Comparison of ENCODE assay signal across 19 cellular contexts in the genomic region with DNA sequence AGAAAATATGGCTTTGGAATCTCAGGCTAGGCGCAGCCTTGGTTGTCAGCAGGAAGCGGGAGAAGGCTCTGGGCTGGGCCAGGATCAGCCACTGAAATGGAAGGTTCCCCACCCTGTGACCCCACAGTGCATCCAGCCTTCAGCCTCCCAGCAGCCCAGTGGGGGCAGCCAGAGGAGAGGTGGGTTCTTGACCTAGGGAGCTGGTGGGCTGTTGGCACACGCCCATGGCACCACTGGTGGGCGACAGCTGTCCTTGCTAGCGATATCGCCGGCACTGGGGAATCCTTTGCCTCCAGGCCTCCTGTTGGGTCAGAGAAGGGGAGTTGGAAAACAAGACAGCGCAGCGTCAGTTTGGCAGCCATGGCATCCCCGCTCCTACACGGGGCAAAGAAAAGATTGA.
DNase-seq lines count a peak whose midpoint lies in the region; ATAC-seq, FAIRE-seq and TF ChIP-seq lines count a peak whose summit lies in the region.
"Had no signal": no experiment of that assay in that cellular context is flagged by ENCODE, and none has a peak within 500 bp of the region (broad histone marks: within the 10 kb centered on the region; RNA-seq: fewer than 3 reads in every experiment).

No MANE protein-coding gene starts in this region.

- H4K91ac ChIP-seq in IMR-90 (ENCODE audit: insufficient read depth, low read depth, low read length), result no peak overlapping the region

- DNase-seq in IMR-90, result no peak
- DNase-seq in endodermal cell, result peak; percentile 58
- no peak for DNase-seq in nephron progenitor cell
- DNase-seq in sciatic nerve (ENCODE audit: low spot score), result peak; percentile 50
- DNase-seq in GM12892 (ENCODE audit: insufficient read length), result no peak
- DNase-seq in activated CD4-positive, alpha-beta T cell treated with anti-CD3 and anti-CD28 coated beads for 1 hour, result no peak
- DNase-seq in activated T-cell treated with anti-CD3 and anti-CD28 coated beads, Interleukin-2, amount 50 U/mL, for 72 hours, result no peak
- DNase-seq: 8988T; CD4-positive, alpha-beta memory T cell; DMS153; DMS79; GDM1; HFFc6 had no signal

- H3K9ac ChIP-seq in IMR-90 (ENCODE audit: low read depth, low read length), result no peak overlapping the region
- H3K9ac ChIP-seq in endodermal cell (ENCODE audit: extremely low read depth, low read length, poor library complexity, severe bottlenecking), result no peak overlapping the region
- H3K9ac ChIP-seq: BLaER1 had no signal

- H3K27me3 ChIP-seq in IMR-90 (ENCODE audit: control insufficient read depth, insufficient read depth, low read length), result no peaks in the 10 kb centered on the region
- no peaks in the 10 kb centered on the region for H3K27me3 ChIP-seq in endodermal cell (ENCODE audit: control insufficient read depth, insufficient read depth, low read length, poor library complexity, severe bottlenecking)
- H3K27me3 ChIP-seq: BLaER1 had no signal

- no peak overlapping the region for H2BK5ac ChIP-seq in IMR-90 (ENCODE audit: low read depth, low read length, poor library complexity, severe bottlenecking)

- H3K36me3 ChIP-seq in IMR-90 (ENCODE audit: control insufficient read depth, insufficient read depth, low read length), result 0 out of 2 replicates have a peak, but pooled peaks cover 2% of the 10 kb centered on the region
- H3K36me3 ChIP-seq in endodermal cell (ENCODE audit: control insufficient read depth, insufficient read depth, low read length), result no peaks in the 10 kb centered on the region
- H3K36me3 ChIP-seq: BLaER1 had no signal

- WGBS in IMR-90 (ENCODE audit: extremely low coverage in 2 of 2, insufficient read length in 1 of 2), 2 experiments, result 98% methylated on average over 8 of the region's 11 CpGs; no CpG with 5 or more reads in 1 of the 2 experiments
- WGBS in endodermal cell (ENCODE audit: insufficient coverage in 1 of 2, insufficient read length in 1 of 2), 2 experiments, result 91 to 94% methylated on average over 8 to 11 of the region's 11 CpGs

- POLR2A ChIA-PET in IMR-90 (lab: Charles Lee; ENCODE audit: unreplicated experiment), result no interaction called here

- no peaks in the 10 kb centered on the region for H3K9me3 Mint-ChIP-seq in endodermal cell
- H3K9me3 Mint-ChIP-seq in nephron progenitor cell, result no peaks in the 10 kb centered on the region
- H3K9me3 Mint-ChIP-seq in stimulated activated memory B cell treated with anti-CD40 and anti-IgM and Interleukin-4, amounts not matched to agents 10 μg/mL and 1 μg/mL and 100 μg/mL, for 72 hours, result no peaks in the 10 kb centered on the region
- no peaks in the 10 kb centered on the region for H3K9me3 Mint-ChIP-seq in activated T-cell treated with anti-CD3 and anti-CD28 coated beads, Interleukin-2, amount 50 U/mL, for 72 hours
- H3K9me3 Mint-ChIP-seq: GM23338, HFFc6 had no signal

- H3K9me1 ChIP-seq in IMR-90 (ENCODE audit: insufficient read depth, low read length), result peaks cover 11% of the 10 kb centered on the region

- no peak overlapping the region for H2AK5ac ChIP-seq in IMR-90 (ENCODE audit: low read depth, low read length)

- no peak overlapping the region for H3K4me3 ChIP-seq in IMR-90 (ENCODE audit: insufficient read depth, low read depth, low read length)
- H3K4me3 ChIP-seq in endodermal cell (ENCODE audit: low read length), result no peak overlapping the region
- H3K4me3 ChIP-seq: BLaER1, GM23338 had no signal

- H3K23ac ChIP-seq in IMR-90 (ENCODE audit: low read depth, low read length), result no peak overlapping the region

- no TSS peak for BruUV-seq in IMR-90 (replicated peaks; lab: Mats Ljungman, UMichigan)

- 0 out of 2 replicates have a peak overlapping the region, but pooled peaks have one; percentile 8 for H2BK120ac ChIP-seq in IMR-90 (ENCODE audit: low read depth, low read length)

- H3K56ac ChIP-seq in IMR-90 (ENCODE audit: extremely low read depth, insufficient read depth, low read length), result no peak overlapping the region

- no peak overlapping the region for H3K4me2 ChIP-seq in IMR-90 (ENCODE audit: low read depth, low read length)
- H3K4me2 ChIP-seq: BLaER1 had no signal

- in situ Hi-C loops in IMR-90 (cut with MboI; ENCODE audit: low sequenced_read_pairs), result no loop called here

- TF ChIP-seq POLR2A in IMR-90 (IDR thresholded peaks at IDR 0.05; ENCODE audit: low read depth, low read length), result no peak
- no peak for TF ChIP-seq POLR2A in GM12892 (IDR thresholded peaks at IDR 0.05; ENCODE audit: low read depth, low read length)

- H3K18ac ChIP-seq in IMR-90 (ENCODE audit: low read depth, low read length), result no peak overlapping the region

- H3K36me3 Mint-ChIP-seq in endodermal cell (ENCODE audit: low read depth), result no peaks in the 10 kb centered on the region
- no peaks in the 10 kb centered on the region for H3K36me3 Mint-ChIP-seq in nephron progenitor cell (ENCODE audit: low read depth)
- H3K36me3 Mint-ChIP-seq in stimulated activated memory B cell treated with anti-CD40 and anti-IgM and Interleukin-4, amounts not matched to agents 10 μg/mL and 1 μg/mL and 100 μg/mL, for 72 hours, result no peaks in the 10 kb centered on the region
- no peaks in the 10 kb centered on the region for H3K36me3 Mint-ChIP-seq in activated T-cell treated with anti-CD3 and anti-CD28 coated beads, Interleukin-2, amount 50 U/mL, for 72 hours (ENCODE audit: insufficient read depth in 2 of 2)
- H3K36me3 Mint-ChIP-seq: CD14-positive monocyte; CD4-positive, alpha-beta memory T cell had no signal

- ATAC-seq in IMR-90 (ENCODE audit: low read depth) (no peak), sciatic nerve (no peak)
- ATAC-seq in stimulated activated memory B cell treated with anti-CD40 and anti-IgM and Interleukin-4, amounts not matched to agents 10 μg/mL and 1 μg/mL and 100 μg/mL, for 72 hours, result no peak
- no peak for ATAC-seq in activated T-cell treated with anti-CD3 and anti-CD28 coated beads, Interleukin-2, amount 50 U/mL, for 72 hours (replicated peaks in 1 of 2)
- ATAC-seq: HCT116 had no signal

- H3K14ac ChIP-seq in IMR-90 (replicated peaks; ENCODE audit: low read depth, low read length), result no peak overlapping the region

- H3K79me1 ChIP-seq in IMR-90 (ENCODE audit: low read depth in 1 of 2, low read length in 2 of 2), result peaks cover 0 to 3% of the 10 kb centered on the region in 2 experiments; a peak in 3 of 4 replicates

- no peak overlapping the region for H4K5ac ChIP-seq in IMR-90 (ENCODE audit: low read depth, low read length)

- peaks cover 48% of the 10 kb centered on the region for H3K4me1 Mint-ChIP-seq in endodermal cell
- peaks cover 55% of the 10 kb centered on the region for H3K4me1 Mint-ChIP-seq in nephron progenitor cell
- H3K4me1 Mint-ChIP-seq in stimulated activated memory B cell treated with anti-CD40 and anti-IgM and Interleukin-4, amounts not matched to agents 10 μg/mL and 1 μg/mL and 100 μg/mL, for 72 hours, result no peaks in the 10 kb centered on the region
- no peaks in the 10 kb centered on the region for H3K4me1 Mint-ChIP-seq in activated T-cell treated with anti-CD3 and anti-CD28 coated beads, Interleukin-2, amount 50 U/mL, for 72 hours (ENCODE audit: low read depth)
- H3K4me1 Mint-ChIP-seq: CD14-positive monocyte; CD4-positive, alpha-beta memory T cell had no signal

- intact Hi-C loops in IMR-90 (cut with micrococcal nuclease), result no loop called here
- intact Hi-C loops in sciatic nerve (cut with DNase I), result no loop called here

- H3K27ac ChIP-seq in IMR-90 (ENCODE audit: insufficient read depth, low read length) (no peak overlapping the region), endodermal cell (ENCODE audit: low read depth, low read length) (no peak overlapping the region)
- H3K27ac ChIP-seq: BLaER1 had no signal

- H3K9me3 ChIP-seq in IMR-90 (ENCODE audit: control insufficient read depth, insufficient read depth, low read length) (no peaks in the 10 kb centered on the region), endodermal cell (ENCODE audit: control insufficient read depth, low read length) (no peaks in the 10 kb centered on the region)
- H3K9me3 ChIP-seq: BLaER1 had no signal

- H3K4me3 Mint-ChIP-seq in endodermal cell (no peak overlapping the region), nephron progenitor cell (no peak overlapping the region)
- H3K4me3 Mint-ChIP-seq in stimulated activated memory B cell treated with anti-CD40 and anti-IgM and Interleukin-4, amounts not matched to agents 10 μg/mL and 1 μg/mL and 100 μg/mL, for 72 hours, result no peak overlapping the region
- no peak overlapping the region for H3K4me3 Mint-ChIP-seq in activated T-cell treated with anti-CD3 and anti-CD28 coated beads, Interleukin-2, amount 50 U/mL, for 72 hours
- H3K4me3 Mint-ChIP-seq: CD14-positive monocyte; CD4-positive, alpha-beta memory T cell; GM23338; HFFc6 had no signal

- H2AFZ ChIP-seq in IMR-90 (replicated peaks; ENCODE audit: low read length, poor library complexity), result no peak overlapping the region

- H2BK15ac ChIP-seq in IMR-90 (ENCODE audit: low read depth, low read length), result no peak overlapping the region

- TF ChIP-seq CTCF in IMR-90 (conservative IDR thresholded peaks at IDR 0.05; ENCODE audit: low read depth, low read length), result no peak
- no peak for TF ChIP-seq CTCF in endodermal cell (conservative IDR thresholded peaks at IDR 0.05)
- TF ChIP-seq CTCF in nephron progenitor cell (IDR thresholded peaks at IDR 0.05), result no peak

- no peaks in the 10 kb centered on the region for H4K20me1 ChIP-seq in IMR-90 (ENCODE audit: insufficient read depth, low read length)
- H4K20me1 ChIP-seq: BLaER1 had no signal

- no peak overlapping the region for H2BK20ac ChIP-seq in IMR-90 (ENCODE audit: low read depth, low read length)

- H4K8ac ChIP-seq in IMR-90 (ENCODE audit: low read depth in 2 of 2, low read length in 2 of 2), result no peak overlapping the region

- no peak overlapping the region; the same call in 1 of the 2 replicates for H3K4ac ChIP-seq in IMR-90 (ENCODE audit: low read depth, low read length)

- H3K4me1 ChIP-seq in IMR-90 (ENCODE audit: control insufficient read depth, insufficient read depth, low read length), result peaks cover 15% of the 10 kb centered on the region
- peaks cover 18% of the 10 kb centered on the region for H3K4me1 ChIP-seq in endodermal cell (ENCODE audit: control insufficient read depth, insufficient read depth, low read length)
- H3K4me1 ChIP-seq: BLaER1 had no signal

- FAIRE-seq in GM12892 (lab: Jason Lieb, UNC), result no peak
- FAIRE-seq: HepG2 had no signal

- no peak for TF ChIP-seq RAD21 in IMR-90 (IDR thresholded peaks at IDR 0.05; ENCODE audit: low read length)

- no peak overlapping the region for H2AK9ac ChIP-seq in IMR-90 (replicated peaks; ENCODE audit: low read depth, low read length, poor library complexity)

- CTCF ChIA-PET in IMR-90 (lab: Yijun Ruan, JAX), result no interaction called here

- dilution Hi-C loops in IMR-90 (cut with HindIII; ENCODE audit: low sequenced_read_pairs, unreplicated experiment), result no loop called here

- H3K27me3 Mint-ChIP-seq in endodermal cell (ENCODE audit: insufficient read depth) (peaks cover 71% of the 10 kb centered on the region), nephron progenitor cell (ENCODE audit: low read depth, poor library complexity) (peaks cover 18% of the 10 kb centered on the region)
- no peaks in the 10 kb centered on the region for H3K27me3 Mint-ChIP-seq in stimulated activated memory B cell treated with anti-CD40 and anti-IgM and Interleukin-4, amounts not matched to agents 10 μg/mL and 1 μg/mL and 100 μg/mL, for 72 hours
- peaks cover 28% of the 10 kb centered on the region for H3K27me3 Mint-ChIP-seq in activated T-cell treated with anti-CD3 and anti-CD28 coated beads, Interleukin-2, amount 50 U/mL, for 72 hours (ENCODE audit: low read depth)

- no peak overlapping the region for H3K27ac Mint-ChIP-seq in endodermal cell
- peak overlapping the region; percentile 48 for H3K27ac Mint-ChIP-seq in nephron progenitor cell
- H3K27ac Mint-ChIP-seq in stimulated activated memory B cell treated with anti-CD40 and anti-IgM and Interleukin-4, amounts not matched to agents 10 μg/mL and 1 μg/mL and 100 μg/mL, for 72 hours, result no peak overlapping the region
- no peak overlapping the region for H3K27ac Mint-ChIP-seq in activated T-cell treated with anti-CD3 and anti-CD28 coated beads, Interleukin-2, amount 50 U/mL, for 72 hours
- H3K27ac Mint-ChIP-seq: CD14-positive monocyte; CD4-positive, alpha-beta memory T cell; GM23338; HFFc6 had no signal

Comparison
In these comparisons a context has a peak if more than half of its experiments do, and no peak if none do; other contexts are left out.
1. DNase-seq: peak in endodermal cell (single experiment) and sciatic nerve (single experiment); none in IMR-90 (single experiment), nephron progenitor cell (single experiment), GM12892 (single experiment), activated CD4-positive, alpha-beta T cell treated with anti-CD3 and anti-CD28 coated beads for 1 hour (single experiment) and activated T-cell treated with anti-CD3 and anti-CD28 coated beads, Interleukin-2, amount 50 U/mL, for 72 hours (0 of 2).